17 cellular contexts compared by ENCODE assay signal in the genomic region with DNA sequence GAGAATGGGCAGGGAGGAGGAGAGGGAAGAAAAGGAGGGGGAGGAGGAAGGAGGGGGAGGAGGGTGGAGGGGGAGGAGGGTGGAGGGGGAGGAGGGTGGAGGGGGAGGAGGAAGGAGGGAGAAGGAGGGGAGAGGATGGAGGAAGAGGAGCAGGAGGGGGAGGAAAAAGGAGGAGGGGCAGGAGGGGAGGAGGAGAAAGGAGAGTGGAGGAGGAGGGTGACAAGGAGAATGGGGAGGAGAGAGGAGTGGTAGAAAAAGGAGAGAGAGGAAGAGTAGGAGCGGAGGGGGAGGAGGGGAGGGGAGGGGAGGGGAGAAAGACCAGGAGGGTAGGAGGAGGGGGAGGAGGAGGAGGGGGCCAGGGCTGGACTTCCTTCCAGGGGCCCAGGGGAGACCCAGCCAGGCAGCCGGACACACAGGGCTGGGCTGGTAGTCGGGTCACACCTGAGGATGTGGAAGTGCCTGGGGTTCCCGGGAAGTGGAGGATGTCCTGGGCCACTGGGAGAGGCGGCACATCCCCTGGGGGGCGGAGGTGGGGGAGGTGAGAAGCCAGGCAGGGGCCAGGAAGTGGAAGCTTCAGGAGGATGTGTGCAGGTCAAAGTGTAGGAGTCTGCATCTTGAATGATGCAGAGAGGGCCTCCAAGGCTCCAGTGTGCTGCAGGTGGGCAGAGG. TPM values are rescaled to one million over a fixed set of nuclear protein-coding genes. Genes with fewer than 3 reads are reported as not detected.
A peak's percentile ranks its signal among the peaks of the same experiment; 100 is the strongest.
DNase-seq lines count a peak whose midpoint lies in the region; ATAC-seq lines count a peak whose summit lies in the region.
"Had no signal": no experiment of that assay in that cellular context is flagged by ENCODE, and none has a peak within 500 bp of the region (broad histone marks: within the 10 kb centered on the region; RNA-seq: fewer than 3 reads in every experiment).

No MANE protein-coding gene starts in this region.

- no peak overlapping the region for H3K4me3 Mint-ChIP-seq in activated CD4-positive, alpha-beta memory T cell treated with anti-CD3 and anti-CD28 coated beads, Interleukin-2, amount 10 ng/mL, durations not matched to agents 7 days and 5 days
- no peak overlapping the region for H3K4me3 Mint-ChIP-seq in activated CD4-positive, alpha-beta memory T cell treated with anti-CD3 and anti-CD28 coated beads for 36 hours
- H3K4me3 Mint-ChIP-seq in T-cell, result no peak overlapping the region
- no peak overlapping the region for H3K4me3 Mint-ChIP-seq in stimulated activated naive B cell treated with anti-CD40 and anti-IgM and Interleukin-4, amounts not matched to agents 10 μg/mL and 1 μg/mL and 100 μg/mL, for 72 hours
- no peak overlapping the region for H3K4me3 Mint-ChIP-seq in activated naive CD4-positive, alpha-beta T cell treated with anti-CD3 and anti-CD28 coated beads, Interleukin-2, amount 10 ng/mL, durations not matched to agents 7 days and 5 days
- H3K4me3 Mint-ChIP-seq: neural crest cell had no signal

- 36% methylated on average over 6 of the region's 6 CpGs for WGBS in right cardiac atrium

- no peak overlapping the region for H3K4me3 ChIP-seq in right cardiac atrium (ENCODE audit: low read length)
- H3K4me3 ChIP-seq: SJSA1, uterus had no signal

- peak overlapping the region; percentile 53 for H3K27ac Mint-ChIP-seq in activated CD4-positive, alpha-beta memory T cell treated with anti-CD3 and anti-CD28 coated beads, Interleukin-2, amount 10 ng/mL, durations not matched to agents 7 days and 5 days
- H3K27ac Mint-ChIP-seq in activated CD4-positive, alpha-beta memory T cell treated with anti-CD3 and anti-CD28 coated beads for 36 hours, result no peak overlapping the region
- peak overlapping the region in 1 of 2 donors; percentile 64 for H3K27ac Mint-ChIP-seq in T-cell
- H3K27ac Mint-ChIP-seq in stimulated activated naive B cell treated with anti-CD40 and anti-IgM and Interleukin-4, amounts not matched to agents 10 μg/mL and 1 μg/mL and 100 μg/mL, for 72 hours, result peak overlapping the region; percentile 51
- no peak overlapping the region for H3K27ac Mint-ChIP-seq in activated naive CD4-positive, alpha-beta T cell treated with anti-CD3 and anti-CD28 coated beads, Interleukin-2, amount 10 ng/mL, durations not matched to agents 7 days and 5 days

- peaks cover 7% of the 10 kb centered on the region for H3K9me3 Mint-ChIP-seq in activated CD4-positive, alpha-beta memory T cell treated with anti-CD3 and anti-CD28 coated beads, Interleukin-2, amount 10 ng/mL, durations not matched to agents 7 days and 5 days
- H3K9me3 Mint-ChIP-seq in activated CD4-positive, alpha-beta memory T cell treated with anti-CD3 and anti-CD28 coated beads for 36 hours, result peaks cover 8% of the 10 kb centered on the region
- H3K9me3 Mint-ChIP-seq in T-cell, result no peaks in the 10 kb centered on the region
- H3K9me3 Mint-ChIP-seq in stimulated activated naive B cell treated with anti-CD40 and anti-IgM and Interleukin-4, amounts not matched to agents 10 μg/mL and 1 μg/mL and 100 μg/mL, for 72 hours, result no peaks in the 10 kb centered on the region
- peaks cover 9% of the 10 kb centered on the region for H3K9me3 Mint-ChIP-seq in activated naive CD4-positive, alpha-beta T cell treated with anti-CD3 and anti-CD28 coated beads, Interleukin-2, amount 10 ng/mL, durations not matched to agents 7 days and 5 days
- H3K9me3 Mint-ChIP-seq: neural crest cell had no signal

- no peaks in the 10 kb centered on the region for H3K4me1 ChIP-seq in right cardiac atrium (ENCODE audit: control insufficient read depth, insufficient read depth, low read length)
- H3K4me1 ChIP-seq: SJSA1, uterus had no signal

- peaks cover 45% of the 10 kb centered on the region for H3K36me3 Mint-ChIP-seq in activated CD4-positive, alpha-beta memory T cell treated with anti-CD3 and anti-CD28 coated beads, Interleukin-2, amount 10 ng/mL, durations not matched to agents 7 days and 5 days (ENCODE audit: low read depth)
- H3K36me3 Mint-ChIP-seq in activated CD4-positive, alpha-beta memory T cell treated with anti-CD3 and anti-CD28 coated beads for 36 hours, result peaks cover 11% of the 10 kb centered on the region
- H3K36me3 Mint-ChIP-seq in T-cell, result peaks cover 17% of the 10 kb centered on the region
- H3K36me3 Mint-ChIP-seq in stimulated activated naive B cell treated with anti-CD40 and anti-IgM and Interleukin-4, amounts not matched to agents 10 μg/mL and 1 μg/mL and 100 μg/mL, for 72 hours, result peaks cover 17 to 22% of the 10 kb centered on the region in 2 donors
- peaks cover 15% of the 10 kb centered on the region for H3K36me3 Mint-ChIP-seq in activated naive CD4-positive, alpha-beta T cell treated with anti-CD3 and anti-CD28 coated beads, Interleukin-2, amount 10 ng/mL, durations not matched to agents 7 days and 5 days

- ATAC-seq in T-cell (replicated peaks in 1 of 4), result peak; percentile 39 to 54 (median 44)
- ATAC-seq in right cardiac atrium, result peak; percentile 24 to 26
- ATAC-seq in stimulated activated naive B cell treated with anti-CD40 and anti-IgM and Interleukin-4, amounts not matched to agents 10 μg/mL and 1 μg/mL and 100 μg/mL, for 72 hours (replicated peaks), result peak in 1 of 2 donors; percentile 59
- ATAC-seq in HG03354 (IDR thresholded peaks at IDR 0.05; ENCODE audit: poor library complexity, severe bottlenecking, unreplicated experiment), result no peak

- H3K27ac ChIP-seq in right cardiac atrium (ENCODE audit: low read length), result no peak overlapping the region
- H3K27ac ChIP-seq: SJSA1, uterus had no signal

- CTCF ChIA-PET in activated CD4-positive, alpha-beta memory T cell treated with anti-CD3 and anti-CD28 coated beads, Interleukin-2, amount 10 ng/mL, durations not matched to agents 7 days and 5 days (lab: Charles Lee), result no interaction called here
- CTCF ChIA-PET in activated CD4-positive, alpha-beta memory T cell treated with anti-CD3 and anti-CD28 coated beads for 36 hours (lab: Charles Lee), result no interaction called here
- CTCF ChIA-PET in T-cell (lab: Charles Lee), result no interaction called here
- CTCF ChIA-PET in activated naive CD4-positive, alpha-beta T cell treated with anti-CD3 and anti-CD28 coated beads, Interleukin-2, amount 10 ng/mL, durations not matched to agents 7 days and 5 days (lab: Charles Lee), result no interaction called here

- H3K27me3 ChIP-seq in right cardiac atrium (ENCODE audit: control insufficient read depth, insufficient read depth), result no peaks in the 10 kb centered on the region
- H3K27me3 ChIP-seq: SJSA1, uterus had no signal

- no peaks in the 10 kb centered on the region for H3K27me3 Mint-ChIP-seq in activated CD4-positive, alpha-beta memory T cell treated with anti-CD3 and anti-CD28 coated beads, Interleukin-2, amount 10 ng/mL, durations not matched to agents 7 days and 5 days
- no peaks in the 10 kb centered on the region for H3K27me3 Mint-ChIP-seq in activated CD4-positive, alpha-beta memory T cell treated with anti-CD3 and anti-CD28 coated beads for 36 hours
- no peaks in the 10 kb centered on the region for H3K27me3 Mint-ChIP-seq in T-cell
- no peaks in the 10 kb centered on the region for H3K27me3 Mint-ChIP-seq in stimulated activated naive B cell treated with anti-CD40 and anti-IgM and Interleukin-4, amounts not matched to agents 10 μg/mL and 1 μg/mL and 100 μg/mL, for 72 hours
- H3K27me3 Mint-ChIP-seq in activated naive CD4-positive, alpha-beta T cell treated with anti-CD3 and anti-CD28 coated beads, Interleukin-2, amount 10 ng/mL, durations not matched to agents 7 days and 5 days, result no peaks in the 10 kb centered on the region

- no peaks in the 10 kb centered on the region for H3K9me3 ChIP-seq in right cardiac atrium (ENCODE audit: control insufficient read depth, low read length)
- H3K9me3 ChIP-seq: SJSA1 had no signal

- peaks cover 10% of the 10 kb centered on the region for H3K4me1 Mint-ChIP-seq in activated CD4-positive, alpha-beta memory T cell treated with anti-CD3 and anti-CD28 coated beads, Interleukin-2, amount 10 ng/mL, durations not matched to agents 7 days and 5 days
- peaks cover 7% of the 10 kb centered on the region for H3K4me1 Mint-ChIP-seq in activated CD4-positive, alpha-beta memory T cell treated with anti-CD3 and anti-CD28 coated beads for 36 hours (ENCODE audit: low read depth)
- H3K4me1 Mint-ChIP-seq in T-cell, result peaks cover 4 to 15% (median 6%) of the 10 kb centered on the region in 3 donors
- H3K4me1 Mint-ChIP-seq in stimulated activated naive B cell treated with anti-CD40 and anti-IgM and Interleukin-4, amounts not matched to agents 10 μg/mL and 1 μg/mL and 100 μg/mL, for 72 hours, result peaks cover 2 to 7% of the 10 kb centered on the region in 2 donors
- peaks cover 13% of the 10 kb centered on the region for H3K4me1 Mint-ChIP-seq in activated naive CD4-positive, alpha-beta T cell treated with anti-CD3 and anti-CD28 coated beads, Interleukin-2, amount 10 ng/mL, durations not matched to agents 7 days and 5 days

- intact Hi-C loops in activated CD4-positive, alpha-beta memory T cell treated with anti-CD3 and anti-CD28 coated beads for 36 hours (cut with micrococcal nuclease), result no loop called here
- intact Hi-C loops in right cardiac atrium (cut with DNase I), result no loop called here

- POLR2A ChIA-PET in activated CD4-positive, alpha-beta memory T cell treated with anti-CD3 and anti-CD28 coated beads, Interleukin-2, amount 10 ng/mL, durations not matched to agents 7 days and 5 days (lab: Charles Lee), result no interaction called here
- POLR2A ChIA-PET in activated CD4-positive, alpha-beta memory T cell treated with anti-CD3 and anti-CD28 coated beads for 36 hours (lab: Charles Lee), result no interaction called here
- POLR2A ChIA-PET in T-cell (lab: Charles Lee), result no interaction called here

- no peak for DNase-seq in activated CD4-positive, alpha-beta memory T cell treated with anti-CD3 and anti-CD28 coated beads, Interleukin-2, amount 10 ng/mL, durations not matched to agents 7 days and 5 days
- no peak for DNase-seq in activated CD4-positive, alpha-beta memory T cell treated with anti-CD3 and anti-CD28 coated beads for 36 hours
- no peak for DNase-seq in T-cell
- DNase-seq in right cardiac atrium, result peak in 1 of 3 donors; percentile 55
- DNase-seq in stimulated activated naive B cell treated with anti-CD40 and anti-IgM and Interleukin-4, amounts not matched to agents 10 μg/mL and 1 μg/mL and 100 μg/mL, for 72 hours, result no peak
- no peak for DNase-seq in HUDEP-2 (lab: John Stamatoyannopoulos, UW; ENCODE audit: unreplicated experiment in 76 of 76)
- DNase-seq in activated naive CD4-positive, alpha-beta T cell treated with anti-CD3 and anti-CD28 coated beads, Interleukin-2, amount 10 ng/mL, durations not matched to agents 7 days and 5 days, result no peak
- DNase-seq: activated naive CD4-positive, alpha-beta T cell treated with anti-CD3 and anti-CD28 coated beads, Interleukin-2, amount 50 U/mL, for 16 hours; GF-D8; kidney glomerular epithelial cell; NCI-H1092; NCI-H510A treated with DMSO at 0.1 percent for 48 hours; small intestine; uterus had no signal

RNA-seq across cellular contexts. Expression of a gene that starts 18.7 kb away (rescaled TPM):
- 10 to 100 TPM; 35.2 to 35.4 TPM for total RNA-seq in activated CD4-positive, alpha-beta memory T cell treated with anti-CD3 and anti-CD28 coated beads, Interleukin-2, amount 10 ng/mL, durations not matched to agents 7 days and 5 days
- total RNA-seq in activated CD4-positive, alpha-beta memory T cell treated with anti-CD3 and anti-CD28 coated beads for 36 hours, result 1 to 10 TPM; 1.2 to 1.4 TPM
- total RNA-seq in T-cell (under 1 TPM; 0.16 to 0.75 (median 0.35) TPM), right cardiac atrium (1 to 10 TPM; 2.6 to 4.4 (median 3.1) TPM)
- 8.7 TPM for polyA plus RNA-seq in right cardiac atrium
- total RNA-seq: neural crest cell, SJSA1 had no signal

RNA-seq across cellular contexts. Expression of a gene that starts 36.6 kb away (rescaled TPM):
- 100 to 1,000 TPM; 249 to 255 TPM for total RNA-seq in activated CD4-positive, alpha-beta memory T cell treated with anti-CD3 and anti-CD28 coated beads, Interleukin-2, amount 10 ng/mL, durations not matched to agents 7 days and 5 days
- 100 to 1,000 TPM; 399 to 407 TPM for total RNA-seq in activated CD4-positive, alpha-beta memory T cell treated with anti-CD3 and anti-CD28 coated beads for 36 hours
- total RNA-seq in T-cell (100 to 1,000 TPM; 293 to 355 (median 334) TPM), right cardiac atrium (100 to 1,000 TPM; 154 to 228 (median 193) TPM)
- 159 TPM for polyA plus RNA-seq in right cardiac atrium

Comparison
In these comparisons a context has a peak if more than half of its experiments do, and no peak if none do; other contexts are left out.
1. H3K27ac Mint-ChIP-seq: peak in activated CD4-positive, alpha-beta memory T cell treated with anti-CD3 and anti-CD28 coated beads, Interleukin-2, amount 10 ng/mL, durations not matched to agents 7 days and 5 days (single experiment) and stimulated activated naive B cell treated with anti-CD40 and anti-IgM and Interleukin-4, amounts not matched to agents 10 μg/mL and 1 μg/mL and 100 μg/mL, for 72 hours (single experiment); none in activated CD4-positive, alpha-beta memory T cell treated with anti-CD3 and anti-CD28 coated beads for 36 hours (single experiment) and activated naive CD4-positive, alpha-beta T cell treated with anti-CD3 and anti-CD28 coated beads, Interleukin-2, amount 10 ng/mL, durations not matched to agents 7 days and 5 days (single experiment).
2. RNA of a gene that starts 18.7 kb away (total RNA-seq): 35.2 to 35.4 TPM in activated CD4-positive, alpha-beta memory T cell treated with anti-CD3 and anti-CD28 coated beads, Interleukin-2, amount 10 ng/mL, durations not matched to agents 7 days and 5 days; 2.6 to 4.4 TPM in right cardiac atrium, 1.2 to 1.4 TPM in activated CD4-positive, alpha-beta memory T cell treated with anti-CD3 and anti-CD28 coated beads for 36 hours and 0.16 to 0.75 TPM in T-cell; every median in the first group is over 4 times any median in the second.